ENCODE assay signal across 9 cellular contexts in the genomic region with DNA sequence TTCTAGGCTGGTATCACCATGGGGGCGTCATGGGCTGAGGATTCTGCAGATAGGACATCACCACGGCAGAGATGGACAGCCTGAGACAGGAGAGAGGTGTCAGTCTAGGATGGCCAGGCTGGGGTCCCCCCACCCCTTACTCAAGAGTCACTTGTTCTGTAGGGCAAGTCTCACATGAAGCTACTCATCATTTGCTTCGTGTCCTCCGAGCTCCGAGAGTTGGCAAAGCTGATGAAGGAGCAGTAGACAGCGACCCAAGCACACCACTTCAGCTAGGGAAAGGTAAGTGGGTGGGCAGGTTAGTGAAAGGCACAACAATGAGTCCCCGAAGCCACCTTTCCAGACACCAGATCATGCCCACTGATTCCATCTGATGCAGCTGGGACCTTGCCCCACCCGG. TPM values are rescaled to one million over a fixed set of nuclear protein-coding genes. Genes with fewer than 3 reads are reported as not detected.
DNase-seq lines count a peak whose midpoint lies in the region; ATAC-seq, FAIRE-seq and TF ChIP-seq lines count a peak whose summit lies in the region.
"Had no signal": no experiment of that assay in that cellular context is flagged by ENCODE, and none has a peak within 500 bp of the region (broad histone marks: within the 10 kb centered on the region; RNA-seq: fewer than 3 reads in every experiment).

No MANE protein-coding gene starts in this region.

- H3K9me1 ChIP-seq in endothelial cell of umbilical vein (replicated peaks; ENCODE audit: control insufficient read depth, extremely low read depth, insufficient read depth, low read length), result no peaks in the 10 kb centered on the region

- H3K4me1 Mint-ChIP-seq in CD4-positive, alpha-beta memory T cell, result peaks cover 27 to 77% (median 50%) of the 10 kb centered on the region in 4 donors

- intact Hi-C loops in CD4-positive, alpha-beta memory T cell (cut with micrococcal nuclease), result no loop called here
- intact Hi-C loops in PC-3 (cut with micrococcal nuclease) (no loop called here), endothelial cell of umbilical vein (cut with micrococcal nuclease) (loop anchor here (5.0 kb wide), 2 partner anchors 506 to 746 kb away; a partner anchor contains a TSS)

- no peaks in the 10 kb centered on the region for H3K9me3 Mint-ChIP-seq in CD4-positive, alpha-beta memory T cell

- H2AFZ ChIP-seq in PC-3 (ENCODE audit: low read length) (no peak overlapping the region), endothelial cell of umbilical vein (ENCODE audit: low read depth, low read length) (no peak overlapping the region), osteoblast (ENCODE audit: low read length) (peak overlapping the region; percentile 90)

- POLR2A ChIA-PET in CD4-positive, alpha-beta memory T cell (lab: Charles Lee; ENCODE audit: partially characterized antibody), result interaction anchor here (0.7 to 2.4 kb wide), 9 partner anchors 10 to 335 kb away, joined by 3 to 35 read pairs (median 4); a partner anchor contains a TSS
- POLR2A ChIA-PET in PC-3 (lab: Charles Lee; ENCODE audit: unreplicated experiment) (interaction anchor here (0.7 kb wide), 1 partner anchor 13 kb away, joined by 6 read pairs; no protein-coding TSS in a partner anchor), endothelial cell of umbilical vein (lab: Charles Lee) (no interaction called here)

- TF ChIP-seq POLR2A in endothelial cell of umbilical vein (IDR thresholded peaks at IDR 0.05; ENCODE audit: low read depth, low read length), result no peak

- H3K9ac ChIP-seq in PC-3 (ENCODE audit: low read length) (peak overlapping the region; percentile 91), endothelial cell of umbilical vein (replicated peaks; ENCODE audit: extremely low read depth, insufficient read depth, low read length) (peak overlapping the region; percentile 90)

- peak overlapping the region; percentile 78 to 95 for H3K4me3 ChIP-seq in CD4-positive, alpha-beta memory T cell (ENCODE audit: low read length in 2 of 2)
- peak overlapping the region; percentile 88 for H3K4me3 ChIP-seq in PC-3 (ENCODE audit: low read length)
- H3K4me3 ChIP-seq in endothelial cell of umbilical vein (replicated peaks in 1 of 3; ENCODE audit: insufficient read depth in 1 of 3, low read depth in 1 of 3, low read length in 3 of 3), result peak overlapping the region; percentile 52 to 87 (median 83)
- H3K4me3 ChIP-seq in osteoblast (ENCODE audit: insufficient read depth, low read length), result peak overlapping the region; percentile 80

- dilution Hi-C loops in endothelial cell of umbilical vein (cut with MboI; ENCODE audit: extremely low pct_ligation_motif_present, low sequenced_read_pairs), result no loop called here

- H3K9me3 ChIP-seq in CD4-positive, alpha-beta memory T cell (ENCODE audit: control insufficient read depth in 1 of 2, low read length in 2 of 2), result no peaks in the 10 kb centered on the region
- H3K9me3 ChIP-seq in PC-3 (ENCODE audit: low read length) (no peaks in the 10 kb centered on the region), endothelial cell of umbilical vein (replicated peaks; ENCODE audit: control insufficient read depth, insufficient read depth, low read length) (no peaks in the 10 kb centered on the region), osteoblast (ENCODE audit: low read depth, low read length) (no peaks in the 10 kb centered on the region)

- H3K27me3 ChIP-seq in CD4-positive, alpha-beta memory T cell (ENCODE audit: insufficient read depth, low read length), result no peaks in the 10 kb centered on the region
- no peaks in the 10 kb centered on the region for H3K27me3 ChIP-seq in PC-3 (ENCODE audit: low read length)
- H3K27me3 ChIP-seq in endothelial cell of umbilical vein (ENCODE audit: control insufficient read depth in 2 of 2, insufficient read depth in 2 of 2, low read length in 2 of 2), result no peaks in the 10 kb centered on the region
- no peaks in the 10 kb centered on the region for H3K27me3 ChIP-seq in osteoblast (ENCODE audit: insufficient read depth, low read length)

- peaks cover 52% of the 10 kb centered on the region for H3K4me1 ChIP-seq in CD4-positive, alpha-beta memory T cell (ENCODE audit: insufficient read depth, low read length)
- H3K4me1 ChIP-seq in PC-3 (ENCODE audit: insufficient read depth, low read length), result peaks cover 32% of the 10 kb centered on the region
- peaks cover 20% of the 10 kb centered on the region for H3K4me1 ChIP-seq in endothelial cell of umbilical vein (ENCODE audit: control insufficient read depth, extremely low read depth, insufficient read depth, low read length)
- peaks cover 34% of the 10 kb centered on the region for H3K4me1 ChIP-seq in osteoblast (ENCODE audit: insufficient read depth, low read length)

- H3K27me3 Mint-ChIP-seq in CD4-positive, alpha-beta memory T cell, result no peaks in the 10 kb centered on the region

- FAIRE-seq in endothelial cell of umbilical vein (lab: Jason Lieb, UNC), result no peak

- peak overlapping the region; percentile 90 to 99 (median 96) for H3K4me3 Mint-ChIP-seq in CD4-positive, alpha-beta memory T cell

- peaks cover 8 to 37% of the 10 kb centered on the region in 2 donors for H3K36me3 Mint-ChIP-seq in CD4-positive, alpha-beta memory T cell

- H4K20me1 ChIP-seq in PC-3 (ENCODE audit: low read length) (no peaks in the 10 kb centered on the region), endothelial cell of umbilical vein (replicated peaks; ENCODE audit: control insufficient read depth, extremely low read depth, insufficient read depth, low read length) (no peaks in the 10 kb centered on the region), osteoblast (ENCODE audit: insufficient read depth, low read length) (peaks cover 8% of the 10 kb centered on the region)

- BruUV-seq in PC-3 (replicated peaks; lab: Mats Ljungman, UMichigan), result no TSS peak
- BruUV-seq in endothelial cell of umbilical vein (replicated peaks; lab: Mats Ljungman, UMichigan), result no TSS peak

- H3K79me2 ChIP-seq in PC-3 (ENCODE audit: low read length) (peaks cover 52% of the 10 kb centered on the region), endothelial cell of umbilical vein (ENCODE audit: control insufficient read depth, insufficient read depth, low read length) (peaks cover 16% of the 10 kb centered on the region), osteoblast (ENCODE audit: insufficient read depth, low read length) (peaks cover 47% of the 10 kb centered on the region)

- no peaks in the 10 kb centered on the region for H3F3A ChIP-seq in PC-3 (ENCODE audit: low read length, unreplicated experiment)

- TF ChIP-seq CTCF in PC-3 (conservative IDR thresholded peaks at IDR 0.05; ENCODE audit: low read depth, low read length) (no peak), endothelial cell of umbilical vein (IDR thresholded peaks at IDR 0.05; ENCODE audit: extremely low read depth in 1 of 2, insufficient read depth in 1 of 2, low read depth in 1 of 2, low read length in 2 of 2) (no peak), osteoblast (IDR thresholded peaks at IDR 0.05; ENCODE audit: extremely low read depth, low read depth, low read length) (no peak)

- no peak for ATAC-seq in PC-3
- ATAC-seq in HG02571 (IDR thresholded peaks at IDR 0.05; ENCODE audit: unreplicated experiment), result no peak
- ATAC-seq in HG02759 (IDR thresholded peaks at IDR 0.05; ENCODE audit: unreplicated experiment), result no peak

- H3K4me2 ChIP-seq in PC-3 (ENCODE audit: low read length) (peak overlapping the region; percentile 93), endothelial cell of umbilical vein (ENCODE audit: insufficient read depth, low read length) (peak overlapping the region; percentile 78), osteoblast (ENCODE audit: insufficient read depth, low read length) (peak overlapping the region; percentile 89)

- peaks cover 21% of the 10 kb centered on the region for H3K36me3 ChIP-seq in CD4-positive, alpha-beta memory T cell (ENCODE audit: insufficient read depth, low read length)
- H3K36me3 ChIP-seq in PC-3 (ENCODE audit: low read depth, low read length), result peaks cover 12% of the 10 kb centered on the region; the same call in 1 of the 2 replicates
- peaks cover 0 to 8% of the 10 kb centered on the region in 2 experiments for H3K36me3 ChIP-seq in endothelial cell of umbilical vein (ENCODE audit: control insufficient read depth in 2 of 2, extremely low read depth in 1 of 2, insufficient read depth in 2 of 2, low read length in 2 of 2)
- H3K36me3 ChIP-seq in osteoblast (ENCODE audit: insufficient read depth, low read length), result peaks cover 23% of the 10 kb centered on the region

- H3K27ac ChIP-seq in CD4-positive, alpha-beta memory T cell (ENCODE audit: low read depth, low read length), result peak overlapping the region; percentile 98
- no peak overlapping the region for H3K27ac ChIP-seq in PC-3 (ENCODE audit: low read length)
- H3K27ac ChIP-seq in endothelial cell of umbilical vein (ENCODE audit: insufficient read depth, low read depth, low read length), result no peak overlapping the region
- peak overlapping the region; percentile 95 for H3K27ac ChIP-seq in osteoblast (ENCODE audit: low read depth, low read length)

- CTCF ChIA-PET in CD4-positive, alpha-beta memory T cell (lab: Charles Lee; ENCODE audit: partially characterized antibody), result interaction anchor here (3.1 to 6.7 kb wide), 2 partner anchors 29 to 105 kb away, joined by 11 to 51 read pairs; no protein-coding TSS in a partner anchor
- CTCF ChIA-PET in PC-3 (lab: Charles Lee), result no interaction called here
- CTCF ChIA-PET in endothelial cell of umbilical vein (lab: Charles Lee), result interaction anchor here (1.0 to 1.6 kb wide), 2 partner anchors 17 to 577 kb away, joined by 3 to 5 read pairs; no protein-coding TSS in a partner anchor

- H3K27ac Mint-ChIP-seq in CD4-positive, alpha-beta memory T cell, result peak overlapping the region; percentile 99 to 100 (median 100)

- H3K9me2 ChIP-seq in PC-3 (replicated peaks; ENCODE audit: low read length), result no peaks in the 10 kb centered on the region

- no peak for DNase-seq in CD4-positive, alpha-beta memory T cell
- DNase-seq in PC-3 (no peak), endothelial cell of umbilical vein (ENCODE audit: low read depth, low spot score) (no peak), osteoblast (ENCODE audit: insufficient read length, low spot score, missing footprints) (peak; percentile 62), CD1c-positive myeloid dendritic cell (ENCODE audit: extremely low spot score) (no peak), DMS53 treated with DMSO at 0.1 percent for 48 hours (lab: John Stamatoyannopoulos, UW; ENCODE audit: unreplicated experiment) (no peak)

RNA-seq across cellular contexts. Expression of a gene that starts 1.7 kb away (rescaled TPM):
- 10 to 100 TPM; 18.3 to 19.3 TPM for total RNA-seq in CD4-positive, alpha-beta memory T cell
- polyA plus RNA-seq in CD4-positive, alpha-beta memory T cell, result 10 to 100 TPM in 1 of 2 donors, 1 to 10 TPM in 1; 9.8 to 15.7 TPM
- 39.5 and 53.5 TPM in 2 replicates for total RNA-seq in PC-3 (2014; rRNA removed)
- total RNA-seq in endothelial cell of umbilical vein, result 10.9 and 11.8 TPM in 2 replicates
- 10.5 and 11.0 TPM in 2 replicates for polyA plus RNA-seq in endothelial cell of umbilical vein
- polyA plus RNA-seq in endothelial cell of umbilical vein (2011; cell fraction: cytosol; rRNA removed), result 6.8 and 8.0 TPM in 2 replicates
- polyA plus RNA-seq in endothelial cell of umbilical vein (2011; cell fraction: nucleus; rRNA removed), result 11.7 and 12.5 TPM in 2 replicates
- polyA plus RNA-seq in endothelial cell of umbilical vein (2012), result 8.6 and 11.4 TPM in 2 replicates
- polyA minus RNA-seq in endothelial cell of umbilical vein, result 5.7 and 11.2 TPM in 2 replicates
- polyA minus RNA-seq in endothelial cell of umbilical vein (2011; cell fraction: cytosol; rRNA and poly(A)+ RNA removed), result 10.2 TPM
- 3.3 and 7.7 TPM in 2 replicates for polyA minus RNA-seq in endothelial cell of umbilical vein (2011; cell fraction: nucleus; rRNA and poly(A)+ RNA removed)
- 5.0 and 8.0 TPM in 2 replicates for total RNA-seq in osteoblast

RNA-seq across cellular contexts. Expression of a gene that starts 1.8 kb away (rescaled TPM):
- total RNA-seq in CD4-positive, alpha-beta memory T cell, result 100 to 1,000 TPM; 137 to 141 TPM
- polyA plus RNA-seq in CD4-positive, alpha-beta memory T cell, result 10 to 100 TPM; 45.0 to 76.4 TPM
- total RNA-seq in PC-3 (2014; rRNA removed) (62.9 and 67.5 TPM in 2 replicates), endothelial cell of umbilical vein (73.0 and 76.8 TPM in 2 replicates), osteoblast (35.8 and 43.0 TPM in 2 replicates)
- 64.4 and 70.3 TPM in 2 replicates for polyA plus RNA-seq in endothelial cell of umbilical vein
- polyA plus RNA-seq in endothelial cell of umbilical vein (2011; cell fraction: cytosol; rRNA removed), result 46.7 and 51.2 TPM in 2 replicates
- 75.6 and 93.9 TPM in 2 replicates for polyA plus RNA-seq in endothelial cell of umbilical vein (2011; cell fraction: nucleus; rRNA removed)
- polyA plus RNA-seq in endothelial cell of umbilical vein (2012), result 62.9 and 110 TPM in 2 replicates
- 25.5 and 32.1 TPM in 2 replicates for polyA minus RNA-seq in endothelial cell of umbilical vein
- polyA minus RNA-seq in endothelial cell of umbilical vein (2011; cell fraction: cytosol; rRNA and poly(A)+ RNA removed), result 5.8 TPM
- 22.4 and 33.1 TPM in 2 replicates for polyA minus RNA-seq in endothelial cell of umbilical vein (2011; cell fraction: nucleus; rRNA and poly(A)+ RNA removed)

RNA-seq across cellular contexts. Expression of a gene that starts 13.3 kb away (rescaled TPM):
- total RNA-seq in CD4-positive, alpha-beta memory T cell, result 100 to 1,000 TPM; 195 to 197 TPM
- polyA plus RNA-seq in CD4-positive, alpha-beta memory T cell, result 10 to 100 TPM; 77.3 to 91.7 TPM
- total RNA-seq in PC-3 (2014; rRNA removed), result 140 and 150 TPM in 2 replicates
- total RNA-seq in endothelial cell of umbilical vein, result 68.4 and 77.4 TPM in 2 replicates
- 80.6 and 90.1 TPM in 2 replicates for polyA plus RNA-seq in endothelial cell of umbilical vein
- polyA plus RNA-seq in endothelial cell of umbilical vein (2011; cell fraction: cytosol; rRNA removed), result 72.2 and 76.1 TPM in 2 replicates
- 183 and 226 TPM in 2 replicates for polyA plus RNA-seq in endothelial cell of umbilical vein (2011; cell fraction: nucleus; rRNA removed)
- polyA plus RNA-seq in endothelial cell of umbilical vein (2012), result 48.5 and 49.9 TPM in 2 replicates
- 50.2 and 71.2 TPM in 2 replicates for polyA minus RNA-seq in endothelial cell of umbilical vein
- 46.0 TPM for polyA minus RNA-seq in endothelial cell of umbilical vein (2011; cell fraction: cytosol; rRNA and poly(A)+ RNA removed)
- polyA minus RNA-seq in endothelial cell of umbilical vein (2011; cell fraction: nucleus; rRNA and poly(A)+ RNA removed), result 40.9 and 46.7 TPM in 2 replicates
- total RNA-seq in osteoblast, result 50.4 and 52.5 TPM in 2 replicates

RNA-seq across cellular contexts. Expression of a gene that starts 19.5 kb away (rescaled TPM):
- total RNA-seq in CD4-positive, alpha-beta memory T cell, result not detected
- polyA plus RNA-seq in CD4-positive, alpha-beta memory T cell, result not detected
- total RNA-seq in PC-3 (2014; rRNA removed) (not detected in 2 replicates), endothelial cell of umbilical vein (not detected in 2 replicates), osteoblast (not detected in 2 replicates)
- polyA plus RNA-seq in endothelial cell of umbilical vein, result not detected in 2 replicates
- polyA plus RNA-seq in endothelial cell of umbilical vein (2011; cell fraction: cytosol; rRNA removed), result not detected in 2 replicates
- not detected in 2 replicates for polyA plus RNA-seq in endothelial cell of umbilical vein (2011; cell fraction: nucleus; rRNA removed)
- polyA plus RNA-seq in endothelial cell of umbilical vein (2012), result not detected in 2 replicates
- polyA minus RNA-seq in endothelial cell of umbilical vein, result not detected in 2 replicates
- not detected for polyA minus RNA-seq in endothelial cell of umbilical vein (2011; cell fraction: cytosol; rRNA and poly(A)+ RNA removed)
- not detected in 2 replicates for polyA minus RNA-seq in endothelial cell of umbilical vein (2011; cell fraction: nucleus; rRNA and poly(A)+ RNA removed)
- total RNA-seq: NCI-H460 had no signal

RNA-seq across cellular contexts. Expression of a gene that starts 28.1 kb away (rescaled TPM):
- 1 to 10 TPM; 4.5 to 4.9 TPM for total RNA-seq in CD4-positive, alpha-beta memory T cell
- 1 to 10 TPM; 4.9 to 8.1 TPM for polyA plus RNA-seq in CD4-positive, alpha-beta memory T cell
- 27.5 and 34.6 TPM in 2 replicates for total RNA-seq in PC-3 (2014; rRNA removed)
- 11.6 and 12.4 TPM in 2 replicates for total RNA-seq in endothelial cell of umbilical vein
- polyA plus RNA-seq in endothelial cell of umbilical vein, result 19.3 and 26.4 TPM in 2 replicates
- 12.6 and 16.6 TPM in 2 replicates for polyA plus RNA-seq in endothelial cell of umbilical vein (2011; cell fraction: cytosol; rRNA removed)
- polyA plus RNA-seq in endothelial cell of umbilical vein (2011; cell fraction: nucleus; rRNA removed), result 14.8 and 16.9 TPM in 2 replicates
- 7.5 and 10.9 TPM in 2 replicates for polyA plus RNA-seq in endothelial cell of umbilical vein (2012)
- polyA minus RNA-seq in endothelial cell of umbilical vein, result 5.9 and 8.0 TPM in 2 replicates
- polyA minus RNA-seq in endothelial cell of umbilical vein (2011; cell fraction: cytosol; rRNA and poly(A)+ RNA removed), result 6.1 TPM
- polyA minus RNA-seq in endothelial cell of umbilical vein (2011; cell fraction: nucleus; rRNA and poly(A)+ RNA removed), result 4.2 and 6.6 TPM in 2 replicates
- 17.1 and 18.5 TPM in 2 replicates for total RNA-seq in osteoblast

Comparison
In these comparisons a context has a peak if more than half of its experiments do, and no peak if none do; other contexts are left out.
1. H3K27ac ChIP-seq: peak in CD4-positive, alpha-beta memory T cell (single experiment) and osteoblast (single experiment); none in PC-3 (single experiment) and endothelial cell of umbilical vein (single experiment).
2. Peak in every context shown above with its lines, with median percentiles within 50 percentile points of each other: H3K4me3 ChIP-seq and H3K4me2 ChIP-seq.